Comparison of ENCODE assay signal across 9 cellular contexts in genomic region chr10:91800192-91800591, GRCh38. TPM values are rescaled to one million over a fixed set of nuclear protein-coding genes. Genes with fewer than 3 reads are reported as not detected.
DNase-seq lines count a peak whose midpoint lies in the region; ATAC-seq and TF ChIP-seq lines count a peak whose summit lies in the region.
"Had no signal": no experiment of that assay in that cellular context is flagged by ENCODE, and none has a peak within 500 bp of the region (broad histone marks: within the 10 kb centered on the region; RNA-seq: fewer than 3 reads in every experiment).

No MANE protein-coding gene starts in this region.

- peak overlapping the region; percentile 87 for H3K4me2 ChIP-seq in MM.1S (ENCODE audit: low read depth, low read length)

- no peak for ATAC-seq in effector memory CD8-positive, alpha-beta T cell (replicated peaks)
- ATAC-seq in GM21447 (IDR thresholded peaks at IDR 0.05; ENCODE audit: unreplicated experiment): no peak

- H3K27me3 ChIP-seq in MM.1S (replicated peaks; ENCODE audit: insufficient read depth, low read length): no peaks in the 10 kb centered on the region

- H3K4me1 ChIP-seq in MM.1S (ENCODE audit: low read length): peaks cover 11% of the 10 kb centered on the region

- peaks cover 29% of the 10 kb centered on the region for H3F3A ChIP-seq in MM.1S (ENCODE audit: insufficient read depth, low read length)

- H4K20me1 ChIP-seq in MM.1S (ENCODE audit: insufficient read depth, low read length): peaks cover 11% of the 10 kb centered on the region; the same call in 1 of the 2 replicates

- H3K79me2 ChIP-seq in MM.1S (ENCODE audit: low read length): peaks cover 76% of the 10 kb centered on the region

- H3K4me3 ChIP-seq in MM.1S (ENCODE audit: low read length) (peak overlapping the region; percentile 89), lower leg skin (ENCODE audit: low read depth, poor library complexity, severe bottlenecking) (no peak overlapping the region)

- H3K27ac Mint-ChIP-seq in CD14-positive monocyte (peak overlapping the region in 6 of 7 donors; percentile 9 to 91 (median 58)), nephron progenitor cell (no peak overlapping the region)
- H3K27ac Mint-ChIP-seq in effector memory CD8-positive, alpha-beta T cell: peak overlapping the region; percentile 97 to 99

- no peaks in the 10 kb centered on the region for H3K9me3 ChIP-seq in MM.1S (replicated peaks; ENCODE audit: insufficient read depth, low read length)

- H3K36me3 Mint-ChIP-seq in CD14-positive monocyte: peaks cover 22 to 34% of the 10 kb centered on the region in 2 donors
- H3K36me3 Mint-ChIP-seq in effector memory CD8-positive, alpha-beta T cell (ENCODE audit: insufficient read depth): peaks cover 46% of the 10 kb centered on the region
- H3K36me3 Mint-ChIP-seq in nephron progenitor cell (ENCODE audit: low read depth): peaks cover 40% of the 10 kb centered on the region

- H3K4me3 Mint-ChIP-seq in CD14-positive monocyte (peak overlapping the region in 1 of 2 donors; percentile 98), nephron progenitor cell (peak overlapping the region; percentile 99)
- H3K4me3 Mint-ChIP-seq in effector memory CD8-positive, alpha-beta T cell: peak overlapping the region; percentile 97 to 98

- H3K9me3 Mint-ChIP-seq in CD14-positive monocyte (no peaks in the 10 kb centered on the region), nephron progenitor cell (no peaks in the 10 kb centered on the region)
- H3K9me3 Mint-ChIP-seq in effector memory CD8-positive, alpha-beta T cell: no peaks in the 10 kb centered on the region

- TF ChIP-seq CTCF in CD14-positive monocyte (IDR thresholded peaks at IDR 0.05): no peak
- TF ChIP-seq CTCF in MM.1S (IDR thresholded peaks at IDR 0.05; ENCODE audit: low read length): no peak
- TF ChIP-seq CTCF in nephron progenitor cell (IDR thresholded peaks at IDR 0.05): no peak
- no peak for TF ChIP-seq CTCF in GM10266 (IDR thresholded peaks at IDR 0.05; ENCODE audit: control insufficient read depth, insufficient read depth, low read depth, missing control alignments)
- no peak for TF ChIP-seq CTCF in lower leg skin (IDR thresholded peaks at IDR 0.05)

- no peak overlapping the region for H3K27ac ChIP-seq in MM.1S (ENCODE audit: low read length)

- H3K27me3 Mint-ChIP-seq in CD14-positive monocyte (ENCODE audit: low read depth in 3 of 3) (no peaks in the 10 kb centered on the region), nephron progenitor cell (ENCODE audit: low read depth, poor library complexity) (no peaks in the 10 kb centered on the region)
- H3K27me3 Mint-ChIP-seq in effector memory CD8-positive, alpha-beta T cell: no peaks in the 10 kb centered on the region

- H3K4me1 Mint-ChIP-seq in CD14-positive monocyte (peaks cover 47% of the 10 kb centered on the region), nephron progenitor cell (peaks cover 49% of the 10 kb centered on the region)
- H3K4me1 Mint-ChIP-seq in effector memory CD8-positive, alpha-beta T cell (ENCODE audit: low read depth in 2 of 2): peaks cover 48 to 83% of the 10 kb centered on the region in 2 donors

- no peaks in the 10 kb centered on the region for H3K9me2 ChIP-seq in MM.1S (replicated peaks; ENCODE audit: insufficient read depth, low read length)

- intact Hi-C loops in CD14-positive monocyte (cut with micrococcal nuclease): no loop called here
- intact Hi-C loops in lower leg skin (cut with DNase I; ENCODE audit: low total_unique reads): no loop called here

- no peak for TF ChIP-seq POLR2A in lower leg skin (IDR thresholded peaks at IDR 0.05)

- H3K36me3 ChIP-seq in MM.1S (replicated peaks; ENCODE audit: insufficient read depth, low read length): no peaks in the 10 kb centered on the region

- 31 to 42% methylated on average over 5 of the region's 5 CpGs for WGBS in lower leg skin, 2 donors

- H2AFZ ChIP-seq in MM.1S (ENCODE audit: low read length): no peak overlapping the region

- no peak for DNase-seq in CD14-positive monocyte (ENCODE audit: low spot score)
- DNase-seq in MM.1S: no peak
- DNase-seq in effector memory CD8-positive, alpha-beta T cell: no peak
- DNase-seq in nephron progenitor cell: no peak
- DNase-seq in GM10266 (ENCODE audit: extremely low spot score): no peak
- DNase-seq in NCI-H748 (lab: John Stamatoyannopoulos, UW; ENCODE audit: unreplicated experiment): no peak
- DNase-seq in lower leg skin (ENCODE audit: low spot score in 2 of 2): no peak
- DNase-seq: foreskin melanocyte had no signal

- no peak overlapping the region for H3K9ac ChIP-seq in MM.1S (ENCODE audit: low read length)

RNA-seq across cellular contexts. Expression of gene TNKS2, which starts 2.0 kb away (rescaled TPM):
- 10 to 100 TPM; 20.7 to 20.9 TPM for polyA plus RNA-seq in CD14-positive monocyte
- 10 to 100 TPM; 40.5 to 70.0 (median 57.4) TPM for total RNA-seq in lower leg skin
